In the genomic region with DNA sequence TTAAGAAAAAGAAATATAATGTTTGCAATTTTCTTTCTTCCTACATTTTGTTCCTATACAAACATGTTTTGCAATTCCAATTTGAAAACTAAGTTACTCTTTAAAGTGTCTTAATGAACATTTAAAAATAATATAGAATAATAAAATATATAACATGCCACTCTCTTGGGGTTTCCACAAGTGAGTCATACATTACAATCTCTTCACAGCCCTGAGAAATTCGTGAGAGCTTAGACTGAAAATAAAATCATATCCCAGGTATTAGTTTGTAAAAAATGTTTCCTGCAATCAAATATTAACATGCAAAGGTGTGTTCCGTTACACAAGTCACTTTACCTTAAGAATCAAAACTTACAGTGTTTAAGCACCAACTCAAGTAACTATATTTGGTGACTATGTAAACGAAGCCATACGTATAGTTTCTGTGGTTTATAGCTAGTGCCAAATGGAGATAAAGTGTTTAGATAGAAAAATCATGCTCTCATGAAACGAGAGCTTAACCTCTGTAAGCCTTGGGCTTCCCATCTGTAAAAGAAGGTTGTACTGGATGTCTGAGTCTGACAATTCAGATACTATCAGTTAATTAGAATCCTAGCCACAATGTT, we compare ENCODE assay signal across 2 cellular contexts.
TF ChIP-seq lines count a peak whose summit lies in the region.

No MANE protein-coding gene starts in this region.

TF ChIP-seq in IMR-90, 13 proteins besides CTCF, POLR2A, EP300 and RAD21 (continued from another document):
- TF ChIP-seq SMC3 (IDR thresholded peaks at IDR 0.05; ENCODE audit: low read depth, low read length): no peak
- no peak for TF ChIP-seq RCOR1 (IDR thresholded peaks at IDR 0.05; ENCODE audit: insufficient replicate concordance, low read length)
- TF ChIP-seq, protein P1, sequence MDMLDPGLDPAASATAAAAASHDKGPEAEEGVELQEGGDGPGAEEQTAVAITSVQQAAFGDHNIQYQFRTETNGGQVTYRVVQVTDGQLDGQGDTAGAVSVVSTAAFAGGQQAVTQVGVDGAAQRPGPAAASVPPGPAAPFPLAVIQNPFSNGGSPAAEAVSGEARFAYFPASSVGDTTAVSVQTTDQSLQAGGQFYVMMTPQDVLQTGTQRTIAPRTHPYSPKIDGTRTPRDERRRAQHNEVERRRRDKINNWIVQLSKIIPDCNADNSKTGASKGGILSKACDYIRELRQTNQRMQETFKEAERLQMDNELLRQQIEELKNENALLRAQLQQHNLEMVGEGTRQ (IDR thresholded peaks at IDR 0.05; ENCODE audit: low read depth, low read length): no peak
- no peak for TF ChIP-seq NFE2L2 (IDR thresholded peaks at IDR 0.05; ENCODE audit: low read depth, low read length)
- no peak for TF ChIP-seq MAZ (IDR thresholded peaks at IDR 0.05; ENCODE audit: borderline replicate concordance, low read depth, low read length)
- TF ChIP-seq, protein P2, sequence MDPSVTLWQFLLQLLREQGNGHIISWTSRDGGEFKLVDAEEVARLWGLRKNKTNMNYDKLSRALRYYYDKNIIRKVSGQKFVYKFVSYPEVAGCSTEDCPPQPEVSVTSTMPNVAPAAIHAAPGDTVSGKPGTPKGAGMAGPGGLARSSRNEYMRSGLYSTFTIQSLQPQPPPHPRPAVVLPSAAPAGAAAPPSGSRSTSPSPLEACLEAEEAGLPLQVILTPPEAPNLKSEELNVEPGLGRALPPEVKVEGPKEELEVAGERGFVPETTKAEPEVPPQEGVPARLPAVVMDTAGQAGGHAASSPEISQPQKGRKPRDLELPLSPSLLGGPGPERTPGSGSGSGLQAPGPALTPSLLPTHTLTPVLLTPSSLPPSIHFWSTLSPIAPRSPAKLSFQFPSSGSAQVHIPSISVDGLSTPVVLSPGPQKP (IDR thresholded peaks at IDR 0.05; ENCODE audit: borderline replicate concordance, low read depth, low read length): no peak
- TF ChIP-seq CEBPB (IDR thresholded peaks at IDR 0.05; ENCODE audit: low read depth, low read length): no peak
- no peak for TF ChIP-seq MAFK (IDR thresholded peaks at IDR 0.05; ENCODE audit: low read depth, low read length)
- no peak for TF ChIP-seq CHD1 (IDR thresholded peaks at IDR 0.05; ENCODE audit: low read depth, low read length)

TF ChIP-seq in WTC11, 78 proteins besides CTCF, POLR2A, EP300 and RAD21 (continued from another document):
- TF ChIP-seq ZNF317 (CRISPR knock-in tag; IDR thresholded peaks at IDR 0.05; ENCODE audit: borderline replicate concordance, low read depth): no peak
- no peak for TF ChIP-seq JAZF1 (CRISPR knock-in tag; IDR thresholded peaks at IDR 0.05)
- no peak for TF ChIP-seq ATF6 (CRISPR knock-in tag; IDR thresholded peaks at IDR 0.05)
- TF ChIP-seq ZNF219 (CRISPR knock-in tag; IDR thresholded peaks at IDR 0.05; ENCODE audit: borderline replicate concordance): no peak
- TF ChIP-seq FOXJ3 (CRISPR knock-in tag; IDR thresholded peaks at IDR 0.05; ENCODE audit: borderline replicate concordance): no peak
- TF ChIP-seq GABPB1 (CRISPR knock-in tag; IDR thresholded peaks at IDR 0.05): no peak
- no peak for TF ChIP-seq NFE2L1 (CRISPR knock-in tag; IDR thresholded peaks at IDR 0.05)
- TF ChIP-seq, protein P3, sequence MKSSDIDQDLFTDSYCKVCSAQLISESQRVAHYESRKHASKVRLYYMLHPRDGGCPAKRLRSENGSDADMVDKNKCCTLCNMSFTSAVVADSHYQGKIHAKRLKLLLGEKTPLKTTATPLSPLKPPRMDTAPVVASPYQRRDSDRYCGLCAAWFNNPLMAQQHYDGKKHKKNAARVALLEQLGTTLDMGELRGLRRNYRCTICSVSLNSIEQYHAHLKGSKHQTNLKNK (CRISPR knock-in tag; IDR thresholded peaks at IDR 0.05): no peak
- no peak for TF ChIP-seq E2F4 (CRISPR knock-in tag; IDR thresholded peaks at IDR 0.05; ENCODE audit: borderline replicate concordance, low read depth)
- TF ChIP-seq, protein P4, sequence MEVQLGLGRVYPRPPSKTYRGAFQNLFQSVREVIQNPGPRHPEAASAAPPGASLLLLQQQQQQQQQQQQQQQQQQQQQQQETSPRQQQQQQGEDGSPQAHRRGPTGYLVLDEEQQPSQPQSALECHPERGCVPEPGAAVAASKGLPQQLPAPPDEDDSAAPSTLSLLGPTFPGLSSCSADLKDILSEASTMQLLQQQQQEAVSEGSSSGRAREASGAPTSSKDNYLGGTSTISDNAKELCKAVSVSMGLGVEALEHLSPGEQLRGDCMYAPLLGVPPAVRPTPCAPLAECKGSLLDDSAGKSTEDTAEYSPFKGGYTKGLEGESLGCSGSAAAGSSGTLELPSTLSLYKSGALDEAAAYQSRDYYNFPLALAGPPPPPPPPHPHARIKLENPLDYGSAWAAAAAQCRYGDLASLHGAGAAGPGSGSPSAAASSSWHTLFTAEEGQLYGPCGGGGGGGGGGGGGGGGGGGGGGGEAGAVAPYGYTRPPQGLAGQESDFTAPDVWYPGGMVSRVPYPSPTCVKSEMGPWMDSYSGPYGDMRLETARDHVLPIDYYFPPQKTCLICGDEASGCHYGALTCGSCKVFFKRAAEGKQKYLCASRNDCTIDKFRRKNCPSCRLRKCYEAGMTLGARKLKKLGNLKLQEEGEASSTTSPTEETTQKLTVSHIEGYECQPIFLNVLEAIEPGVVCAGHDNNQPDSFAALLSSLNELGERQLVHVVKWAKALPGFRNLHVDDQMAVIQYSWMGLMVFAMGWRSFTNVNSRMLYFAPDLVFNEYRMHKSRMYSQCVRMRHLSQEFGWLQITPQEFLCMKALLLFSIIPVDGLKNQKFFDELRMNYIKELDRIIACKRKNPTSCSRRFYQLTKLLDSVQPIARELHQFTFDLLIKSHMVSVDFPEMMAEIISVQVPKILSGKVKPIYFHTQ (CRISPR knock-in tag; IDR thresholded peaks at IDR 0.05): no peak
- TF ChIP-seq AFF4 (CRISPR knock-in tag; IDR thresholded peaks at IDR 0.05; ENCODE audit: borderline replicate concordance): no peak
- TF ChIP-seq, protein P5, sequence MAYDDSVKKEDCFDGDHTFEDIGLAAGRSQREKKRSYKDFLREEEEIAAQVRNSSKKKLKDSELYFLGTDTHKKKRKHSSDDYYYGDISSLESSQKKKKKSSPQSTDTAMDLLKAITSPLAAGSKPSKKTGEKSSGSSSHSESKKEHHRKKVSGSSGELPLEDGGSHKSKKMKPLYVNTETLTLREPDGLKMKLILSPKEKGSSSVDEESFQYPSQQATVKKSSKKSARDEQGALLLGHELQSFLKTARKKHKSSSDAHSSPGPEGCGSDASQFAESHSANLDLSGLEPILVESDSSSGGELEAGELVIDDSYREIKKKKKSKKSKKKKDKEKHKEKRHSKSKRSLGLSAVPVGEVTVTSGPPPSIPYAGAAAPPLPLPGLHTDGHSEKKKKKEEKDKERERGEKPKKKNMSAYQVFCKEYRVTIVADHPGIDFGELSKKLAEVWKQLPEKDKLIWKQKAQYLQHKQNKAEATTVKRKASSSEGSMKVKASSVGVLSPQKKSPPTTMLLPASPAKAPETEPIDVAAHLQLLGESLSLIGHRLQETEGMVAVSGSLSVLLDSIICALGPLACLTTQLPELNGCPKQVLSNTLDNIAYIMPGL (CRISPR knock-in tag; IDR thresholded peaks at IDR 0.05): no peak
- TF ChIP-seq TP53 (CRISPR knock-in tag; IDR thresholded peaks at IDR 0.05): no peak
- no peak for TF ChIP-seq OVOL2 (CRISPR knock-in tag; IDR thresholded peaks at IDR 0.05; ENCODE audit: borderline replicate concordance)
